Comparison of ENCODE assay signal across 16 cellular contexts in genomic region chr13:77465595-77466195, GRCh38.
"Had no signal": no experiment of that assay in that cellular context is flagged by ENCODE, and none has a peak within 500 bp of the region (broad histone marks: within the 10 kb centered on the region; RNA-seq: fewer than 3 reads in every experiment).

No MANE protein-coding gene starts in this region.

- H3K27ac ChIP-seq: esophagus muscularis mucosa, left lung, tibial artery, VCaP had no signal

- H3K9me3 ChIP-seq: esophagus muscularis mucosa, left lung, tibial artery had no signal

- H3K4me1 ChIP-seq: esophagus muscularis mucosa, tibial artery had no signal

- DNase-seq: activated CD4-positive, alpha-beta T cell treated with anti-CD3 and anti-CD28 coated beads, Interleukin-2, amount 10 ng/mL, durations not matched to agents 7 days and 5 days; activated CD4-positive, CD25-positive, alpha-beta regulatory T cell treated with anti-CD3 and anti-CD28 coated beads, Interleukin-2, amount 50 U/mL, for 72 hours; activated CD8-positive, alpha-beta T cell treated with anti-CD3 and anti-CD28 coated beads, Interleukin-2, amount 10 ng/mL, durations not matched to agents 7 days and 5 days; activated gamma-delta T cell treated with Interleukin-2 at 50 U/mL for 16 hours; dorsolateral prefrontal cortex; effector memory CD8-positive, alpha-beta T cell; kidney glomerular epithelial cell; left lung; mammary epithelial cell; midbrain; natural killer cell; stimulated activated CD4-positive, alpha-beta T cell treated with anti-CD3 and anti-CD28 coated beads, Interleukin-4, amount 100 ng/mL, for 24 hours; stimulated activated naive CD4-positive, alpha-beta T cell treated with Interleukin-2 at 50 U/mL for 16 hours; tibial artery had no signal

- H3K36me3 ChIP-seq: esophagus muscularis mucosa, left lung, tibial artery had no signal

- ATAC-seq: activated CD8-positive, alpha-beta T cell treated with anti-CD3 and anti-CD28 coated beads, Interleukin-2, amount 10 ng/mL, durations not matched to agents 7 days and 5 days; effector memory CD8-positive, alpha-beta T cell; left lung; natural killer cell had no signal

- H3K27me3 ChIP-seq: dorsolateral prefrontal cortex, esophagus muscularis mucosa, left lung, tibial artery had no signal

- H3K4me3 ChIP-seq: dorsolateral prefrontal cortex, esophagus muscularis mucosa, left lung, tibial artery had no signal
